In genomic region chr17:19592316-19592715, GRCh38 we compare ENCODE assay signal across 11 cellular contexts.
"Had no signal": no experiment of that assay in that cellular context is flagged by ENCODE, and none has a peak within 500 bp of the region (broad histone marks: within the 10 kb centered on the region; RNA-seq: fewer than 3 reads in every experiment).

No MANE protein-coding gene starts in this region.

- H3K9me3 Mint-ChIP-seq: GM23338, H9, HFFc6 had no signal

- H3K27ac Mint-ChIP-seq: GM23338, HFFc6 had no signal

- H3K9ac ChIP-seq: GM23248 had no signal

- H3K4me1 Mint-ChIP-seq: GM23338 had no signal

- H3K4me3 Mint-ChIP-seq: GM23338, H9, HFFc6 had no signal

- H3K27ac ChIP-seq: GM23248 had no signal

- ATAC-seq: GM23338, HCT116 had no signal

- H3K4me3 ChIP-seq: GM23248, GM23338, HAP-1 had no signal

- FAIRE-seq: H1, H54 had no signal

- DNase-seq: GM23248, GOT3, H7, H9, HCEC 1CT, HFFc6 had no signal

- H3K36me3 ChIP-seq: HAP-1 had no signal

- H3K9me3 ChIP-seq: HAP-1 had no signal
